ENCODE assay signal across 14 cellular contexts in genomic region chr17:118339-118917, GRCh38. TPM values are rescaled to one million over a fixed set of nuclear protein-coding genes. Genes with fewer than 3 reads are reported as not detected.
DNase-seq lines count a peak whose midpoint lies in the region; ATAC-seq, FAIRE-seq and TF ChIP-seq lines count a peak whose summit lies in the region.
"Not testable (repeated sequence)": the region's sequence is repeated elsewhere in the genome, so short reads cannot be mapped to it uniquely, and the experiment has no call there.
"Had no signal": no experiment of that assay in that cellular context is flagged by ENCODE, and none has a peak within 500 bp of the region (broad histone marks: within the 10 kb centered on the region; RNA-seq: fewer than 3 reads in every experiment).

No MANE protein-coding gene starts in this region.

- H3K4me3 ChIP-seq in A549; GM06990 (replicated peaks; ENCODE audit: low read depth, low read length); MG63; fibroblast of lung (replicated peaks in 1 of 4; ENCODE audit: control extremely low read depth in 1 of 4, insufficient read depth in 1 of 4, low read depth in 3 of 4, low read length in 4 of 4); left lung; neutrophil (ENCODE audit: low read depth in 1 of 2, low read length in 1 of 2): not testable (repeated sequence)

- not testable (repeated sequence) for H3K27ac Mint-ChIP-seq in brain

- not testable (repeated sequence) for H3K4me2 ChIP-seq in A549; fibroblast of lung (ENCODE audit: extremely low read depth, insufficient read depth, low read length)

- H3K27me3 ChIP-seq in GM06990 (replicated peaks; ENCODE audit: control insufficient read depth, insufficient read depth, low read length); MG63; fibroblast of lung (ENCODE audit: control insufficient read depth, insufficient read depth, low read length); left lung; neutrophil: not testable (repeated sequence)

- not testable (repeated sequence) for FAIRE-seq in A549 (lab: Jason Lieb, UNC)

- CTCF ChIA-PET in A549 (lab: Yijun Ruan, JAX): not testable (repeated sequence)

- not testable (repeated sequence) for H3K9ac ChIP-seq in fibroblast of lung (ENCODE audit: insufficient read depth, low read length)

- not testable (repeated sequence) for H3K27me3 Mint-ChIP-seq in brain

- H2AFZ ChIP-seq in fibroblast of lung (ENCODE audit: low read length): not testable (repeated sequence)

- POLR2A ChIA-PET in A549 (lab: Yijun Ruan, JAX): not testable (repeated sequence)

- not testable (repeated sequence) for H3K36me3 Mint-ChIP-seq in brain

- H3K4me3 Mint-ChIP-seq in brain: not testable (repeated sequence)

- WGBS in A549 (ENCODE audit: missing lambda C conversion rate): under 1% methylated on average over 20 of the region's 20 CpGs

- peak; percentile 40 to 54; a peak in 4 of 5 replicates for TF ChIP-seq RAD21 in A549 (conservative IDR thresholded peaks at IDR 0.05 in 1 of 2, IDR thresholded peaks at IDR 0.05 in 1 of 2)

- not testable (repeated sequence) for H3K4me1 Mint-ChIP-seq in brain

- TF ChIP-seq CTCF in A549 (IDR thresholded peaks at IDR 0.05): peak; percentile 75
- TF ChIP-seq CTCF in GM06990 (IDR thresholded peaks at IDR 0.05; ENCODE audit: insufficient read depth, low read length, poor library complexity, severe bottlenecking): peak; percentile 37
- TF ChIP-seq CTCF in brain (conservative IDR thresholded peaks at IDR 0.05): peak; percentile 56 to 57
- TF ChIP-seq CTCF in fibroblast of lung (conservative IDR thresholded peaks at IDR 0.05 in 1 of 2, IDR thresholded peaks at IDR 0.05 in 1 of 2; ENCODE audit: low read depth in 1 of 2, low read length in 2 of 2): peak; percentile 42 to 54
- peak; percentile 67 to 82 for TF ChIP-seq CTCF in left lung (IDR thresholded peaks at IDR 0.05)
- peak; percentile 39 for TF ChIP-seq CTCF in neutrophil (IDR thresholded peaks at IDR 0.05)

- intact Hi-C loops in left lung (cut with DNase I): not testable (repeated sequence)

- H3K36me3 ChIP-seq in GM06990 (ENCODE audit: control insufficient read depth, insufficient read depth, low read length); MG63; fibroblast of lung (ENCODE audit: control insufficient read depth, insufficient read depth, low read length); left lung; neutrophil: not testable (repeated sequence)

- H3K27ac ChIP-seq in A549; fibroblast of lung (ENCODE audit: insufficient read depth, low read length); left lung; neutrophil: not testable (repeated sequence)

- not testable (repeated sequence) for H3K4me1 ChIP-seq in A549; fibroblast of lung (ENCODE audit: control insufficient read depth, extremely low read depth, insufficient read depth, low read length); left lung; neutrophil (ENCODE audit: control insufficient read depth in 1 of 2, insufficient read depth in 1 of 2, low read depth in 1 of 2, low read length in 1 of 2)

- H3K9me3 ChIP-seq in A549; MG63; fibroblast of lung (ENCODE audit: control insufficient read depth, insufficient read depth, low read depth, low read length); left lung; neutrophil: not testable (repeated sequence)

- not testable (repeated sequence) for TF ChIP-seq EP300 in A549 (IDR thresholded peaks at IDR 0.05)

- DNase-seq in A549 (ENCODE audit: low read depth in 1 of 2, low spot score in 1 of 2): peak in 1 of 2 experiments; percentile 26
- DNase-seq in GM06990 (ENCODE audit: extremely low read depth, insufficient read length): not testable (repeated sequence)
- DNase-seq in MG63: peak; percentile 38
- peak; percentile 77 for DNase-seq in activated CD4-positive, CD25-positive, alpha-beta regulatory T cell treated with anti-CD3 and anti-CD28 coated beads, Interleukin-2, amount 50 U/mL, for 72 hours
- peak in 1 of 2 donors; percentile 25 for DNase-seq in fibroblast of lung (ENCODE audit: low read depth in 2 of 2)
- DNase-seq in left lung: peak; percentile 62 to 96

- not testable (repeated sequence) for H3K79me2 ChIP-seq in fibroblast of lung (ENCODE audit: control insufficient read depth, insufficient read depth, low read length)

- H3K9me3 Mint-ChIP-seq in brain: not testable (repeated sequence)

- not testable (repeated sequence) for ATAC-seq in A549, left lung

- H4K20me1 ChIP-seq in fibroblast of lung (ENCODE audit: control insufficient read depth, extremely low read depth, insufficient read depth, low read length): not testable (repeated sequence)

- TF ChIP-seq POLR2A in A549 (IDR thresholded peaks at IDR 0.05; ENCODE audit: low read length): not testable (repeated sequence)

TF ChIP-seq in A549, 52 proteins besides CTCF, POLR2A, EP300 and RAD21:
- peak; percentile 54 for TF ChIP-seq SMC3 (IDR thresholded peaks at IDR 0.05)

RNA-seq across cellular contexts. Expression of gene SCGB1C2, which starts 18.9 kb away (rescaled TPM):
- polyA plus RNA-seq in A549 (2011; rRNA removed): not detected in 2 replicates
- polyA plus RNA-seq in A549 (2012; cell fraction: cytosol; rRNA removed): not detected in 2 replicates
- polyA plus RNA-seq in A549 (2012; cell fraction: nucleus; rRNA removed): not detected in 2 replicates
- polyA plus RNA-seq in A549 (2017; fragmentation: RNase III; extraction: RNeasy Plus Mini Kit Qiagen cat#74134 plus additional on column Dnase treatment): not detected in 3 replicates
- not detected in 2 replicates for polyA minus RNA-seq in A549 (2011; rRNA and poly(A)+ RNA removed)
- total RNA-seq in MG63 (2014; rRNA removed; shearing (Covaris generic); ENCODE audit: low replicate concordance): not detected in 2 replicates
- polyA plus RNA-seq in brain (ENCODE audit: insufficient read depth, low read depth, low replicate concordance): not detected
- total RNA-seq in fibroblast of lung: not detected in 2 replicates
- polyA plus RNA-seq in fibroblast of lung: not detected in 2 replicates
- polyA plus RNA-seq in fibroblast of lung (2012): not detected in 2 replicates
- not detected in 2 replicates for polyA minus RNA-seq in fibroblast of lung (ENCODE audit: low replicate concordance)
- not detected for total RNA-seq in left lung
- total RNA-seq: activated naive CD8-positive, alpha-beta T cell treated with anti-CD3 and anti-CD28 coated beads for 36 hours; esophagus mucosa; lower leg skin; MCF 10A; occipital lobe; upper lobe of left lung had no signal
